9 cellular contexts compared by ENCODE assay signal in the genomic region with DNA sequence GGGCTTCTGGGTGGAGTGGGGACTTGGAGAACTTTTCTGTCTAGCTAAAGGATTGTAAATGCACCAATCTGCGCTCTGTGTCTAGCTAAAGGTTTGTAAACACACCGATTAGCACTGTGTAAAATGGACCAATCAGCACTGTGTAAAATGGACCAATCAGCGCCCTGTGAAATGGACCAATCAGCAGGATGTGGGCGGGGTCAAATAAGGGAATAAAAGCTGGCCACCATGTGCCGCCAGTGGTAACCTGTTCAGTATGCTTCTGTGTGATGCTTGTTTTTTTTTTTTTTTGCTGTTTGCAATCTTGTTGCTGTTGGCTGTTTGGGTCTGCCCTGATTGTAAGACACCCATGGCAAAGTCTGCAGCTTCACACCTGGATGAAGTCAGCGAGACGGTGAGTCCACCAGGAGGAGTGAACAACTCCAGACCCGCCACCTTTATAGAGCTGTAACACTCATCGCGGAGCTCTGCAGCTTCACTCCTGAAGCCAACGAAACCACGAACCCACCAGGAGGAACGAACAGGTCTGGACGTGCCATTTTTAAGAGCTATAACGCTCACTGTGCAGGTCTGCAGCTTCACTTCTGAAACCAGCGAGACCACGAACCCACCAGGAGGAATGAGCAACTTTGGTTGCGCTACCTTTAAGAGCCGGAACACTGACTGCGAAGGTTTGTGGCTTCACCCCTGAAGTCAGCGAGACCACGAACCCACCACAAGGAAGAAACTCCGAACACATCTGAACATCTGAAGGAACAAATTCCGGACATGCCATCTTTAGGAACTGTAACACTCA.
A peak's percentile ranks its signal among the peaks of the same experiment; 100 is the strongest.
DNase-seq lines count a peak whose midpoint lies in the region; ATAC-seq, FAIRE-seq and TF ChIP-seq lines count a peak whose summit lies in the region.
"Had no signal": no experiment of that assay in that cellular context is flagged by ENCODE, and none has a peak within 500 bp of the region (broad histone marks: within the 10 kb centered on the region; RNA-seq: fewer than 3 reads in every experiment).

No MANE protein-coding gene starts in this region.

- FAIRE-seq in GM19239 (lab: Jason Lieb, UNC) = peak; percentile 55

- H3K9me3 Mint-ChIP-seq in activated naive CD8-positive, alpha-beta T cell treated with anti-CD3 and anti-CD28 coated beads, Interleukin-2, amount 50 U/mL, for 24 hours = no peaks in the 10 kb centered on the region

- H3K27me3 ChIP-seq in sigmoid colon = peaks cover 0 to 12% (median 4%) of the 10 kb centered on the region in 3 donors

- H3K4me1 Mint-ChIP-seq in activated naive CD8-positive, alpha-beta T cell treated with anti-CD3 and anti-CD28 coated beads, Interleukin-2, amount 50 U/mL, for 24 hours = peaks cover 43% of the 10 kb centered on the region

- 64 to 89% methylated on average over 24 of the region's 24 CpGs for WGBS in sigmoid colon, 2 donors

- intact Hi-C loops in sigmoid colon (cut with DNase I) = no loop called here

- H3K4me3 Mint-ChIP-seq in activated naive CD8-positive, alpha-beta T cell treated with anti-CD3 and anti-CD28 coated beads, Interleukin-2, amount 50 U/mL, for 24 hours = peak overlapping the region; percentile 63

- H3K27ac ChIP-seq in sigmoid colon = no peak overlapping the region

- no peak for TF ChIP-seq EP300 in sigmoid colon (IDR thresholded peaks at IDR 0.05)

- no peak for TF ChIP-seq POLR2A in sigmoid colon (IDR thresholded peaks at IDR 0.05)

- H3K36me3 Mint-ChIP-seq in activated naive CD8-positive, alpha-beta T cell treated with anti-CD3 and anti-CD28 coated beads, Interleukin-2, amount 50 U/mL, for 24 hours (ENCODE audit: low read depth) = no peaks in the 10 kb centered on the region

- DNase-seq in GM19239 (ENCODE audit: insufficient read length, low spot score) (no peak), sigmoid colon (no peak), iPS-NIHi11 (ENCODE audit: low spot score) (no peak)
- DNase-seq in activated CD4-positive, CD25-positive, alpha-beta regulatory T cell treated with anti-CD3 and anti-CD28 coated beads, Interleukin-2, amount 50 U/mL, for 72 hours = peak; percentile 54
- DNase-seq in activated naive CD8-positive, alpha-beta T cell treated with anti-CD3 and anti-CD28 coated beads, Interleukin-2, amount 50 U/mL, for 24 hours = peak; percentile 55
- DNase-seq in stimulated activated CD8-positive, alpha-beta memory T cell treated with anti-CD3 and anti-CD28 coated beads, Interleukin-12 subunit alpha, Interleukin-12 subunit beta, amount 100 ng/mL, for 1 hour (ENCODE audit: low read depth) = peak; percentile 31
- DNase-seq: NCI-H446 had no signal

- no peak for TF ChIP-seq CTCF in sigmoid colon (IDR thresholded peaks at IDR 0.05)

- no peak overlapping the region for H3K4me3 ChIP-seq in sigmoid colon

- H3K36me3 ChIP-seq in sigmoid colon = no peaks in the 10 kb centered on the region

- peaks cover 15% of the 10 kb centered on the region for H3K27me3 Mint-ChIP-seq in activated naive CD8-positive, alpha-beta T cell treated with anti-CD3 and anti-CD28 coated beads, Interleukin-2, amount 50 U/mL, for 24 hours

- H3K27ac Mint-ChIP-seq in activated naive CD8-positive, alpha-beta T cell treated with anti-CD3 and anti-CD28 coated beads, Interleukin-2, amount 50 U/mL, for 24 hours = peak overlapping the region; percentile 73

- peak; percentile 83 for ATAC-seq in activated naive CD8-positive, alpha-beta T cell treated with anti-CD3 and anti-CD28 coated beads, Interleukin-2, amount 50 U/mL, for 24 hours
- ATAC-seq in HG03571 (IDR thresholded peaks at IDR 0.05; ENCODE audit: unreplicated experiment) (no peak), HG03457 (IDR thresholded peaks at IDR 0.05; ENCODE audit: unreplicated experiment) (no peak)

- no peaks in the 10 kb centered on the region for H3K9me3 ChIP-seq in sigmoid colon

- no peaks in the 10 kb centered on the region for H3K4me1 ChIP-seq in sigmoid colon

Comparison
In these comparisons a context has a peak if more than half of its experiments do, and no peak if none do; other contexts are left out.
1. DNase-seq: peak in activated CD4-positive, CD25-positive, alpha-beta regulatory T cell treated with anti-CD3 and anti-CD28 coated beads, Interleukin-2, amount 50 U/mL, for 72 hours (single experiment), activated naive CD8-positive, alpha-beta T cell treated with anti-CD3 and anti-CD28 coated beads, Interleukin-2, amount 50 U/mL, for 24 hours (single experiment) and stimulated activated CD8-positive, alpha-beta memory T cell treated with anti-CD3 and anti-CD28 coated beads, Interleukin-12 subunit alpha, Interleukin-12 subunit beta, amount 100 ng/mL, for 1 hour (single experiment); none in GM19239 (single experiment), sigmoid colon (single experiment) and iPS-NIHi11 (single experiment).